20 cellular contexts compared by ENCODE assay signal in the genomic region with DNA sequence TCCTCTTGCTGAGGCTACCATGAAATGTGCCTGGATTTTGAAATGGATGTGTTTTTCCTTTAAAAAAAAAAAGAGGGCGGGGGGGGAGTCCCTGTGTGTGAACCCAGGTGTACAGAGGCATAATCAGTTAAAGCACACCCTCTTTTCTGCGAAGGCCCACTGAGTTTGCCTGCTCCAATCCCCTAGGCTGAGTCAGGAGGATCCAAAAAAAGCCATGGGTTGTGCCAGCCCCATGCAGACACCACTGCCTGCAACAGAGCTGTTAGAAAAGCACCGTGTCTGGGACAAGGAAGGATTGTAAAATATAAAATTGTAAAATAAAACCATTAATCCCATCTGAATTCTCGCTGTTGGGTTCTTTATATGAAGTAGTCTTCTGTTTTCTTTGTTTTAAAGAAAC.
"Had no signal": no experiment of that assay in that cellular context is flagged by ENCODE, and none has a peak within 500 bp of the region (broad histone marks: within the 10 kb centered on the region; RNA-seq: fewer than 3 reads in every experiment).

No MANE protein-coding gene starts in this region.

- H3K9me3 ChIP-seq: ovary, SK-N-SH, transverse colon, uterus had no signal

- H3K36me3 ChIP-seq: ovary, transverse colon, uterus had no signal

- H3K9me3 Mint-ChIP-seq: activated T-helper 17 cell treated with anti-CD3 and anti-CD28 coated beads, Interleukin-2, amount 50 U/mL, for 72 hours; nephron; T-helper 2 cell treated with Interferon-gamma antibody and Interleukin-4, amounts not matched to agents 5 μg/mL and 100 μg/mL, for 36 hours had no signal

- H3K27me3 Mint-ChIP-seq: activated CD4-positive, alpha-beta memory T cell treated with anti-CD3 and anti-CD28 coated beads, Interleukin-2, amount 10 ng/mL, durations not matched to agents 7 days and 5 days; activated CD8-positive, alpha-beta memory T cell treated with anti-CD3 and anti-CD28 coated beads, Interleukin-2, amount 10 ng/mL, durations not matched to agents 7 days and 5 days; activated T-helper 17 cell treated with anti-CD3 and anti-CD28 coated beads, Interleukin-2, amount 50 U/mL, for 72 hours had no signal

- H3K9ac ChIP-seq: SK-N-SH had no signal

- H3K4me3 Mint-ChIP-seq: activated CD4-positive, alpha-beta memory T cell treated with anti-CD3 and anti-CD28 coated beads, Interleukin-2, amount 10 ng/mL, durations not matched to agents 7 days and 5 days; activated CD8-positive, alpha-beta memory T cell treated with anti-CD3 and anti-CD28 coated beads, Interleukin-2, amount 10 ng/mL, durations not matched to agents 7 days and 5 days; activated T-helper 17 cell treated with anti-CD3 and anti-CD28 coated beads, Interleukin-2, amount 50 U/mL, for 72 hours; nephron; T-helper 2 cell treated with Interferon-gamma antibody and Interleukin-4, amounts not matched to agents 5 μg/mL and 100 μg/mL, for 36 hours; WTC11 had no signal

- ATAC-seq: activated CD8-positive, alpha-beta memory T cell treated with anti-CD3 and anti-CD28 coated beads, Interleukin-2, amount 10 ng/mL, durations not matched to agents 7 days and 5 days; activated T-helper 17 cell treated with anti-CD3 and anti-CD28 coated beads, Interleukin-2, amount 50 U/mL, for 72 hours; esophagus mucosa; sciatic nerve; WTC11 had no signal

- H3K4me1 Mint-ChIP-seq: activated CD4-positive, alpha-beta memory T cell treated with anti-CD3 and anti-CD28 coated beads, Interleukin-2, amount 10 ng/mL, durations not matched to agents 7 days and 5 days; activated CD8-positive, alpha-beta memory T cell treated with anti-CD3 and anti-CD28 coated beads, Interleukin-2, amount 10 ng/mL, durations not matched to agents 7 days and 5 days; activated T-helper 17 cell treated with anti-CD3 and anti-CD28 coated beads, Interleukin-2, amount 50 U/mL, for 72 hours had no signal

- H3K27me3 ChIP-seq: ovary, transverse colon, uterus had no signal

- H3K27ac ChIP-seq: transverse colon, uterus had no signal

- DNase-seq: activated CD4-positive, alpha-beta memory T cell treated with anti-CD3 and anti-CD28 coated beads, Interleukin-2, amount 10 ng/mL, durations not matched to agents 7 days and 5 days; activated CD4-positive, alpha-beta T cell treated with anti-CD3 and anti-CD28 coated beads for 4 hours; activated CD8-positive, alpha-beta memory T cell treated with anti-CD3 and anti-CD28 coated beads, Interleukin-2, amount 10 ng/mL, durations not matched to agents 7 days and 5 days; activated naive CD4-positive, alpha-beta T cell treated with Interleukin-2 at 50 U/mL for 16 hours; effector CD4-positive, alpha-beta T cell; mesendoderm; ovary; SK-N-SH; stimulated activated CD4-positive, alpha-beta T cell treated with anti-CD3 and anti-CD28 coated beads, Interleukin-12 subunit alpha, Interleukin-12 subunit beta, amount 100 ng/mL, for 4 hours; stimulated activated CD4-positive, alpha-beta T cell treated with anti-CD3 and anti-CD28 coated beads, Interleukin-1b, Interleukin-23, amount 100 ng/mL, for 48 hours; stimulated activated CD8-positive, alpha-beta memory T cell treated with anti-CD3 and anti-CD28 coated beads, Interleukin-4, amount 100 ng/mL, for 48 hours; stimulated activated naive CD4-positive, alpha-beta T cell; transverse colon; uterus had no signal

- H3K4me2 ChIP-seq: SK-N-SH had no signal

- H3K36me3 Mint-ChIP-seq: activated CD8-positive, alpha-beta memory T cell treated with anti-CD3 and anti-CD28 coated beads, Interleukin-2, amount 10 ng/mL, durations not matched to agents 7 days and 5 days; WTC11 had no signal

- H3K4me3 ChIP-seq: ovary, transverse colon, uterus had no signal

- H3K27ac Mint-ChIP-seq: activated CD4-positive, alpha-beta memory T cell treated with anti-CD3 and anti-CD28 coated beads, Interleukin-2, amount 10 ng/mL, durations not matched to agents 7 days and 5 days; activated CD8-positive, alpha-beta memory T cell treated with anti-CD3 and anti-CD28 coated beads, Interleukin-2, amount 10 ng/mL, durations not matched to agents 7 days and 5 days; activated T-helper 17 cell treated with anti-CD3 and anti-CD28 coated beads, Interleukin-2, amount 50 U/mL, for 72 hours; T-helper 2 cell treated with Interferon-gamma antibody and Interleukin-4, amounts not matched to agents 5 μg/mL and 100 μg/mL, for 36 hours; WTC11 had no signal

- H3K4me1 ChIP-seq: transverse colon, uterus had no signal
